In the genomic region with DNA sequence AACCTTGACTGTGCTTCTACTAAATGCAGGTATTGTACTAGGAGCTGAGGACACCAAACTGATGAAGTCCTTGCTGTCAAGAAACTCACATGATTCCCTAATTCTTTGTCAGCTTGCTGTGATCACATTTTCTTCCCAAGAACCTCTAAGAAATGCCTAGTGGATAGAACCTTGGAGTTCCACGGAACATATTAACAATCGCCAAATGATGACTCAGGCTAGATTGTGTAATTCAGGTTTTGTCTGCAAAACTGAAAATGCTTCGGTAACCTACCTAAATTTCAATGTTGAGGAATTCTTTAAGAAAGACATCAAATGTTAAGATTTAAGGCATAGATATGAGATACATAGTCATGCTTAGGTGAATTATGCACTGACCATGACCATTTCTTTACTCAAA, we compare ENCODE assay signal across 8 cellular contexts. TPM values are rescaled to one million over a fixed set of nuclear protein-coding genes. Genes with fewer than 3 reads are reported as not detected.
A peak's percentile ranks its signal among the peaks of the same experiment; 100 is the strongest.
DNase-seq lines count a peak whose midpoint lies in the region; TF ChIP-seq lines count a peak whose summit lies in the region.
"Had no signal": no experiment of that assay in that cellular context is flagged by ENCODE, and none has a peak within 500 bp of the region (broad histone marks: within the 10 kb centered on the region; RNA-seq: fewer than 3 reads in every experiment).

No MANE protein-coding gene starts in this region.

- DNase-seq in GM23248, result peak; percentile 84
- DNase-seq in RKO (ENCODE audit: low spot score), result peak; percentile 82
- no peak for DNase-seq in epithelial cell of prostate (ENCODE audit: low read depth, low spot score)
- DNase-seq in left ventricle myocardium inferior, result no peak
- no peak for DNase-seq in anterior cingulate cortex (lab: John Stamatoyannopoulos, UW)
- no peak for DNase-seq in GM10266 (ENCODE audit: extremely low spot score)
- DNase-seq: activated CD8-positive, alpha-beta memory T cell treated with anti-CD3 and anti-CD28 coated beads, Interleukin-2, amount 10 ng/mL, durations not matched to agents 7 days and 5 days had no signal

- TF ChIP-seq CTCF in left ventricle myocardium inferior (IDR thresholded peaks at IDR 0.05; ENCODE audit: borderline replicate concordance) (no peak), GM10266 (IDR thresholded peaks at IDR 0.05; ENCODE audit: control insufficient read depth, insufficient read depth, low read depth, missing control alignments) (no peak)

- WGBS in GM23248 (ENCODE audit: low coverage in 1 of 2, low lambda C conversion rate in 2 of 2, missing lambda C conversion rate in 2 of 2), 2 experiments, result 1 to 2% methylated on average over 3 of the region's 3 CpGs

- intact Hi-C loops in left ventricle myocardium inferior (cut with micrococcal nuclease), result loop anchor here (10.0 kb wide), 1 partner anchor 119 kb away; no protein-coding TSS in a partner anchor

- in situ Hi-C loops in GM23248 (cut with MboI), result loop anchor here (10.0 kb wide), 2 partner anchors 71 to 119 kb away; no protein-coding TSS in a partner anchor

- H3K9ac ChIP-seq in GM23248, result peak overlapping the region; percentile 63
- H3K9ac ChIP-seq in skeletal muscle satellite cell (ENCODE audit: low read depth, low read length), result peak overlapping the region; percentile 75

- no peaks in the 10 kb centered on the region for H3K9me2 ChIP-seq in GM23248 (ENCODE audit: insufficient read depth)

- H3K36me3 ChIP-seq in GM23248 (ENCODE audit: low read depth) (peaks cover 12% of the 10 kb centered on the region), skeletal muscle satellite cell (ENCODE audit: insufficient read depth, low read length) (peaks cover 20% of the 10 kb centered on the region), left ventricle myocardium inferior (peaks cover 11% of the 10 kb centered on the region)

- H3K4me3 ChIP-seq in GM23248 (peak overlapping the region; percentile 96), skeletal muscle satellite cell (ENCODE audit: low read length) (peak overlapping the region; percentile 39), left ventricle myocardium inferior (no peak overlapping the region)

- peaks cover 30% of the 10 kb centered on the region for H3K79me2 ChIP-seq in GM23248 (ENCODE audit: insufficient read depth)

- no peak overlapping the region for H2AFZ ChIP-seq in GM23248

- H3K9me3 ChIP-seq in GM23248 (ENCODE audit: low read depth) (no peaks in the 10 kb centered on the region), skeletal muscle satellite cell (replicated peaks; ENCODE audit: low read length) (no peaks in the 10 kb centered on the region), left ventricle myocardium inferior (replicated peaks) (no peaks in the 10 kb centered on the region)

- H4K20me1 ChIP-seq in GM23248 (ENCODE audit: insufficient read depth), result no peaks in the 10 kb centered on the region

- H3F3A ChIP-seq in GM23248 (ENCODE audit: insufficient read depth), result peaks cover 37% of the 10 kb centered on the region

- H3K27ac ChIP-seq in GM23248 (peak overlapping the region; percentile 97), epithelial cell of prostate (peak overlapping the region; percentile 100), left ventricle myocardium inferior (replicated peaks) (no peak overlapping the region)

- H3K4me2 ChIP-seq in GM23248 (ENCODE audit: unreplicated experiment) (peak overlapping the region; percentile 93), skeletal muscle satellite cell (ENCODE audit: low read length) (peak overlapping the region; percentile 83)

- no peaks in the 10 kb centered on the region for H3K27me3 ChIP-seq in GM23248 (replicated peaks; ENCODE audit: insufficient read depth)
- no peaks in the 10 kb centered on the region for H3K27me3 ChIP-seq in skeletal muscle satellite cell (ENCODE audit: control insufficient read depth, insufficient read depth, low read length)
- no peaks in the 10 kb centered on the region for H3K27me3 ChIP-seq in left ventricle myocardium inferior (ENCODE audit: low read depth)

- H3K4me1 ChIP-seq in GM23248 (ENCODE audit: insufficient read depth) (peaks cover 46% of the 10 kb centered on the region), skeletal muscle satellite cell (ENCODE audit: control insufficient read depth, insufficient read depth, low read length) (peaks cover 33% of the 10 kb centered on the region), left ventricle myocardium inferior (peaks cover 50% of the 10 kb centered on the region)

RNA-seq across cellular contexts. Expression of a gene that starts 1.7 kb away (rescaled TPM):
- total RNA-seq in GM23248 (2014; rRNA removed; shearing (Covaris generic)), result 59.4 and 72.8 TPM in 2 replicates
- 111 and 115 TPM in 2 replicates for polyA plus RNA-seq in GM23248 (2016; fragmentation: Nextera tagmentation; extraction: Ambion mirVana)
- total RNA-seq in skeletal muscle satellite cell (2012; rRNA removed), result 22.9 and 30.2 TPM in 2 replicates
- total RNA-seq in left ventricle myocardium inferior, result 65.0 TPM

Comparison
In these comparisons a context has a peak if more than half of its experiments do, and no peak if none do; other contexts are left out.
1. DNase-seq: peak in GM23248 (single experiment) and RKO (single experiment); none in epithelial cell of prostate (single experiment), left ventricle myocardium inferior (single experiment), anterior cingulate cortex (0 of 58) and GM10266 (single experiment).